11 cellular contexts compared by ENCODE assay signal in genomic region chr1:178938959-178939317, GRCh38.
DNase-seq lines count a peak whose midpoint lies in the region; ATAC-seq and TF ChIP-seq lines count a peak whose summit lies in the region.
"Had no signal": no experiment of that assay in that cellular context is flagged by ENCODE, and none has a peak within 500 bp of the region (broad histone marks: within the 10 kb centered on the region; RNA-seq: fewer than 3 reads in every experiment).

No MANE protein-coding gene starts in this region.

- no peak overlapping the region for H3K4me3 Mint-ChIP-seq in naive thymus-derived CD8-positive, alpha-beta T cell

- 12 to 13% methylated on average over 10 of the region's 10 CpGs for WGBS in heart right ventricle, 2 donors
- WGBS in ovary, 3 donors, result 2 to 8% (median 3%) methylated on average over 10 of the region's 10 CpGs

- intact Hi-C loops in heart right ventricle (cut with DNase I) (loop anchor here in 3 of 10 donors (5.0 to 10.0 kb wide), 3 partner anchors 64 to 72 kb away; partner anchors contain the start of gene ANGPTL1 (in 2 of the 3)), ovary (cut with DNase I) (loop anchor here in 2 of 4 donors (10.0 kb wide), 2 partner anchors 74 to 124 kb away; no protein-coding TSS in a partner anchor)

- H3K9me3 ChIP-seq in heart right ventricle (no peaks in the 10 kb centered on the region), ovary (no peaks in the 10 kb centered on the region)

- POLR2A ChIA-PET in naive thymus-derived CD8-positive, alpha-beta T cell (lab: Charles Lee), result no interaction called here

- ATAC-seq in heart right ventricle, result peak; percentile 75 to 93 (median 89)
- ATAC-seq in GM21367 (IDR thresholded peaks at IDR 0.05; ENCODE audit: unreplicated experiment), result no peak
- no peak for ATAC-seq in naive thymus-derived CD8-positive, alpha-beta T cell
- ATAC-seq in stimulated activated naive CD8-positive, alpha-beta T cell treated with anti-CD3 and anti-CD28 coated beads, Interleukin-15, Interleukin-2, amounts not matched to agents 100 U/mL and 50 U/mL, for 24 hours, result no peak

- H3K36me3 ChIP-seq in heart right ventricle (no peaks in the 10 kb centered on the region), ovary (no peaks in the 10 kb centered on the region)

- H3K27ac ChIP-seq in heart right ventricle (peak overlapping the region; percentile 68 to 89 (median 83)), ovary (peak overlapping the region; percentile 65 to 82)
- H3K27ac ChIP-seq: 22Rv1 had no signal

- no peak for TF ChIP-seq CTCF in heart right ventricle (IDR thresholded peaks at IDR 0.05)
- TF ChIP-seq CTCF in ovary (IDR thresholded peaks at IDR 0.05), result no peak

- H3K9me3 Mint-ChIP-seq in naive thymus-derived CD8-positive, alpha-beta T cell, result peaks cover 0 to 2% (median 0%) of the 10 kb centered on the region in 9 donors

- peaks cover 11 to 63% (median 36%) of the 10 kb centered on the region in 9 donors for H3K4me1 ChIP-seq in heart right ventricle
- peaks cover 27% of the 10 kb centered on the region for H3K4me1 ChIP-seq in ovary (ENCODE audit: insufficient read depth)

- H3K27me3 ChIP-seq in heart right ventricle, result no peaks in the 10 kb centered on the region
- no peaks in the 10 kb centered on the region for H3K27me3 ChIP-seq in ovary

- no peak for TF ChIP-seq POLR2A in ovary (IDR thresholded peaks at IDR 0.05)

- peaks cover 0 to 21% (median 9%) of the 10 kb centered on the region in 5 donors for H3K27me3 Mint-ChIP-seq in naive thymus-derived CD8-positive, alpha-beta T cell

- DNase-seq in NCI-H2171 treated with DMSO at 0.1 percent for 48 hours (lab: John Stamatoyannopoulos, UW) (peak; percentile 67), NCI-H2171 (lab: John Stamatoyannopoulos, UW) (no peak), heart right ventricle (peak; percentile 78 to 79), ovary (peak; percentile 86 to 92 (median 90)), ureter (ENCODE audit: low spot score) (peak; percentile 79)
- DNase-seq in naive thymus-derived CD8-positive, alpha-beta T cell, result no peak
- DNase-seq in stimulated activated naive CD8-positive, alpha-beta T cell treated with anti-CD3 and anti-CD28 coated beads, Interleukin-15, Interleukin-2, amounts not matched to agents 100 U/mL and 50 U/mL, for 24 hours, result no peak
- DNase-seq: MV-4-11, T-helper 2 cell had no signal

- H3K4me3 ChIP-seq in heart right ventricle, result peak overlapping the region in 5 of 10 donors; percentile 12 to 28 (median 18)
- H3K4me3 ChIP-seq in ovary, result no peak overlapping the region

- no peak overlapping the region for H3K27ac Mint-ChIP-seq in naive thymus-derived CD8-positive, alpha-beta T cell

- no peaks in the 10 kb centered on the region for H3K36me3 Mint-ChIP-seq in naive thymus-derived CD8-positive, alpha-beta T cell

- peaks cover 0 to 3% (median 0%) of the 10 kb centered on the region in 4 donors for H3K4me1 Mint-ChIP-seq in naive thymus-derived CD8-positive, alpha-beta T cell

- TF ChIP-seq EP300 in ovary (IDR thresholded peaks at IDR 0.05), result peak; percentile 76

Comparison
In these comparisons a context has a peak if more than half of its experiments do, and no peak if none do; other contexts are left out.
1. DNase-seq: peak in NCI-H2171 treated with DMSO at 0.1 percent for 48 hours (single experiment), heart right ventricle (2 of 2), ovary (5 of 5) and ureter (single experiment); none in NCI-H2171 (single experiment), naive thymus-derived CD8-positive, alpha-beta T cell (0 of 10) and stimulated activated naive CD8-positive, alpha-beta T cell treated with anti-CD3 and anti-CD28 coated beads, Interleukin-15, Interleukin-2, amounts not matched to agents 100 U/mL and 50 U/mL, for 24 hours (single experiment).
2. ATAC-seq: peak in heart right ventricle (8 of 8); none in GM21367 (single experiment), naive thymus-derived CD8-positive, alpha-beta T cell (0 of 2) and stimulated activated naive CD8-positive, alpha-beta T cell treated with anti-CD3 and anti-CD28 coated beads, Interleukin-15, Interleukin-2, amounts not matched to agents 100 U/mL and 50 U/mL, for 24 hours (single experiment).